Comparison of ENCODE assay signal across 2 cellular contexts in genomic region chr2:191170301-191170636, GRCh38.
TF ChIP-seq lines count a peak whose summit lies in the region.

No MANE protein-coding gene starts in this region.

TF ChIP-seq in SK-N-SH, 30 proteins besides CTCF, POLR2A, EP300 and RAD21 (continued from another document):
- TF ChIP-seq CHD2 (IDR thresholded peaks at IDR 0.05; ENCODE audit: low read length, partially characterized antibody) (no peak), ZBTB33 (IDR thresholded peaks at IDR 0.05; ENCODE audit: borderline replicate concordance, low read depth) (no peak), RXRA (IDR thresholded peaks at IDR 0.05; ENCODE audit: borderline replicate concordance, low read depth) (no peak), MAX (IDR thresholded peaks at IDR 0.05; ENCODE audit: low read depth) (no peak), NRF1 (IDR thresholded peaks at IDR 0.05; ENCODE audit: low read depth, low read length) (no peak), NFIC (IDR thresholded peaks at IDR 0.05; ENCODE audit: borderline replicate concordance) (0 out of 2 replicates have a peak, but pooled peaks have one; percentile 16), MEF2A (IDR thresholded peaks at IDR 0.05; ENCODE audit: borderline replicate concordance, low read depth) (no peak), FOXM1 (IDR thresholded peaks at IDR 0.05; ENCODE audit: low read depth) (no peak), PBX3 (IDR thresholded peaks at IDR 0.05) (no peak)

TF ChIP-seq in SK-N-SH treated with all-trans-retinoic acid at 6 μM for 48 hours, 23 proteins besides CTCF, POLR2A, EP300 and RAD21 (continued from another document):
- no peak for TF ChIP-seq CREB5 (CRISPR knock-in tag; IDR thresholded peaks at IDR 0.05; ENCODE audit: low read depth)
- no peak for TF ChIP-seq ZFP3 (CRISPR knock-in tag; IDR thresholded peaks at IDR 0.05)
